ENCODE assay signal across 30 cellular contexts in genomic region chr2:145394181-145394580, GRCh38.
"Had no signal": no experiment of that assay in that cellular context is flagged by ENCODE, and none has a peak within 500 bp of the region (broad histone marks: within the 10 kb centered on the region; RNA-seq: fewer than 3 reads in every experiment).

No MANE protein-coding gene starts in this region.

- H3K4me3 Mint-ChIP-seq: naive thymus-derived CD4-positive, alpha-beta T cell; natural killer cell; nephron; neural progenitor cell; stimulated activated effector memory CD8-positive, alpha-beta T cell treated with anti-CD3 and anti-CD28 coated beads, Interleukin-12 subunit alpha, Interleukin-12 subunit beta, amount 100 ng/mL, for 72 hours; stimulated activated naive B cell treated with anti-CD40 and anti-IgM and Interleukin-4, amounts not matched to agents 10 μg/mL and 1 μg/mL and 100 μg/mL, for 72 hours; stimulated activated naive CD8-positive, alpha-beta T cell treated with anti-CD3 and anti-CD28 coated beads, Interleukin-15, Interleukin-2, amounts not matched to agents 100 ng/mL and 50 ng/mL, for 24 hours had no signal

- H3K79me2 ChIP-seq: parathyroid adenoma had no signal

- ATAC-seq: naive thymus-derived CD4-positive, alpha-beta T cell; natural killer cell; psoas muscle; right cardiac atrium; sciatic nerve; stimulated activated effector memory CD8-positive, alpha-beta T cell treated with anti-CD3 and anti-CD28 coated beads, Interleukin-12 subunit alpha, Interleukin-12 subunit beta, amount 100 ng/mL, for 72 hours; stimulated activated naive B cell treated with anti-CD40 and anti-IgM and Interleukin-4, amounts not matched to agents 10 μg/mL and 1 μg/mL and 100 μg/mL, for 72 hours had no signal

- H3K4me1 Mint-ChIP-seq: naive thymus-derived CD4-positive, alpha-beta T cell; natural killer cell; nephron; neural progenitor cell; stimulated activated effector memory CD8-positive, alpha-beta T cell treated with anti-CD3 and anti-CD28 coated beads, Interleukin-12 subunit alpha, Interleukin-12 subunit beta, amount 100 ng/mL, for 72 hours; stimulated activated naive B cell treated with anti-CD40 and anti-IgM and Interleukin-4, amounts not matched to agents 10 μg/mL and 1 μg/mL and 100 μg/mL, for 72 hours had no signal

- H3K4me3 ChIP-seq: neural progenitor cell, ovary, psoas muscle, skin epidermis, smooth muscle cell, spleen, stomach, thoracic aorta, thyroid gland, tibial nerve, upper lobe of left lung, uterus had no signal

- H3K9ac ChIP-seq: neural progenitor cell, parathyroid adenoma had no signal

- H3K9me3 ChIP-seq: ovary, psoas muscle, spleen, stomach, thoracic aorta, thyroid gland, tibial nerve, upper lobe of left lung, uterus had no signal

- H2AFZ ChIP-seq: neural progenitor cell, parathyroid adenoma had no signal

- H3K27ac Mint-ChIP-seq: naive thymus-derived CD4-positive, alpha-beta T cell; natural killer cell; nephron; neural progenitor cell; progenitor cell of endocrine pancreas; stimulated activated effector memory CD8-positive, alpha-beta T cell treated with anti-CD3 and anti-CD28 coated beads, Interleukin-12 subunit alpha, Interleukin-12 subunit beta, amount 100 ng/mL, for 72 hours; stimulated activated naive B cell treated with anti-CD40 and anti-IgM and Interleukin-4, amounts not matched to agents 10 μg/mL and 1 μg/mL and 100 μg/mL, for 72 hours; stimulated activated naive CD8-positive, alpha-beta T cell treated with anti-CD3 and anti-CD28 coated beads, Interleukin-15, Interleukin-2, amounts not matched to agents 100 ng/mL and 50 ng/mL, for 24 hours had no signal

- H3K27me3 Mint-ChIP-seq: progenitor cell of endocrine pancreas; stimulated activated naive B cell treated with anti-CD40 and anti-IgM and Interleukin-4, amounts not matched to agents 10 μg/mL and 1 μg/mL and 100 μg/mL, for 72 hours; stimulated activated naive CD8-positive, alpha-beta T cell treated with anti-CD3 and anti-CD28 coated beads, Interleukin-15, Interleukin-2, amounts not matched to agents 100 ng/mL and 50 ng/mL, for 24 hours had no signal

- H3K4me1 ChIP-seq: neural progenitor cell, parathyroid adenoma, psoas muscle, spleen, stomach, tibial nerve, upper lobe of left lung, uterus had no signal

- DNase-seq: naive thymus-derived CD4-positive, alpha-beta T cell; natural killer cell; occipital lobe; ovary; posterior cingulate gyrus; psoas muscle; right cardiac atrium; spleen; stimulated activated CD4-positive, alpha-beta T cell treated with anti-CD3 and anti-CD28 coated beads, Interleukin-12 subunit alpha, Interleukin-12 subunit beta, amount 100 ng/mL, for 4 hours; stimulated activated CD4-positive, alpha-beta T cell treated with anti-CD3 and anti-CD28 coated beads, Interleukin-2, amount 100 ng/mL, for 24 hours; stimulated activated CD4-positive, alpha-beta T cell treated with anti-CD3 and anti-CD28 coated beads, Interleukin-2, amount 100 ng/mL, for 48 hours; stimulated activated CD4-positive, alpha-beta T cell treated with anti-CD3 and anti-CD28 coated beads, Interleukin-4, amount 100 ng/mL, for 24 hours; stimulated activated naive B cell treated with anti-CD40 and anti-IgM and Interleukin-4, amounts not matched to agents 10 μg/mL and 1 μg/mL and 100 μg/mL, for 72 hours; stimulated activated naive CD4-positive, alpha-beta T cell treated with Interleukin-2 at 50 U/mL for 16 hours; stomach; thyroid gland; trophoblast cell; upper lobe of left lung; uterus had no signal

- H3K27me3 ChIP-seq: neural progenitor cell, ovary, spleen, stomach, thyroid gland, tibial nerve, upper lobe of left lung, uterus had no signal

- H3K36me3 Mint-ChIP-seq: naive thymus-derived CD4-positive, alpha-beta T cell; natural killer cell; neural progenitor cell; stimulated activated effector memory CD8-positive, alpha-beta T cell treated with anti-CD3 and anti-CD28 coated beads, Interleukin-12 subunit alpha, Interleukin-12 subunit beta, amount 100 ng/mL, for 72 hours; stimulated activated naive B cell treated with anti-CD40 and anti-IgM and Interleukin-4, amounts not matched to agents 10 μg/mL and 1 μg/mL and 100 μg/mL, for 72 hours had no signal

- H3K36me3 ChIP-seq: neural progenitor cell, ovary, spleen, stomach, thoracic aorta, thyroid gland, tibial nerve, upper lobe of left lung, uterus had no signal

- H3K9me3 Mint-ChIP-seq: natural killer cell; neural progenitor cell; stimulated activated effector memory CD8-positive, alpha-beta T cell treated with anti-CD3 and anti-CD28 coated beads, Interleukin-12 subunit alpha, Interleukin-12 subunit beta, amount 100 ng/mL, for 72 hours had no signal

- H3K4me2 ChIP-seq: neural progenitor cell, smooth muscle cell had no signal

- H3K27ac ChIP-seq: neural progenitor cell, ovary, parathyroid adenoma, psoas muscle, skin epidermis, spleen, stomach, thoracic aorta, thyroid gland, tibial nerve, upper lobe of left lung, uterus had no signal
